In the genomic region with DNA sequence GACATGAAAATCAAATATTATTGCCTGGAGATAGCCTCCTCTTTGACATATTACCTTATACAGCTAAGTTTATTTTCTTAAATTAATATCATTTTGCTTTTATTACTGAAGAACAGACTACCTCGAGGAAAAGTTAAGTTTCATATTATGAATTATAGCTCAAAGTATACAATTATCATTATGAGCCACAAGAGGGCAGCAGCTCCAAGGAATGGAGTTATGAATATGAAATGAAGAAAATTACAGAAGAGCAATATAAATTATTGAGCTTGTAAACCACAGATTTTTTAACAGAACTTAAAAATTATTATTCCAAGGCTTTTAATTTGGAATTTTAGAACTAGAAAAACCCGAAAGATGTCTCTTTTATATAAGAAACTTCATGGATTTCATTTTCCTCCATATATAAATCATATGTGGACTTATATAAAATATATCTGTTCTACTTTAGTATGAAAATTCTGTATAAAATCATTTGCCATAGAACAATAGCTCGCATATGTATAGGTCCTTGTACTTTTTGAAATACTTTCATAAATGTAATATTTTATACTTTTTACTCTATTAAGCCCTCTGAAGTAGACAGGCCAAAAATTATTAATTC, we compare ENCODE assay signal across 8 cellular contexts. TPM values are rescaled to one million over a fixed set of nuclear protein-coding genes. Genes with fewer than 3 reads are reported as not detected.
DNase-seq lines count a peak whose midpoint lies in the region; ATAC-seq, FAIRE-seq and TF ChIP-seq lines count a peak whose summit lies in the region.

No MANE protein-coding gene starts in this region.

- no peaks in the 10 kb centered on the region for H4K20me1 ChIP-seq in hepatocyte (ENCODE audit: insufficient read depth, poor library complexity, severe bottlenecking)

- H3K4me1 ChIP-seq in A673 (ENCODE audit: insufficient read depth, low read length, poor library complexity, severe bottlenecking) (no peaks in the 10 kb centered on the region), hepatocyte (ENCODE audit: insufficient read depth) (peaks cover 3% of the 10 kb centered on the region), thoracic aorta (ENCODE audit: control insufficient read depth in 1 of 2, low read depth in 2 of 2) (peaks cover 0 to 7% of the 10 kb centered on the region in 2 donors)

- H3K4me3 ChIP-seq in A673 (ENCODE audit: low read depth, low read length, poor library complexity, severe bottlenecking), result no peak overlapping the region
- no peak overlapping the region for H3K4me3 ChIP-seq in hepatocyte
- H3K4me3 ChIP-seq in thoracic aorta, result peak overlapping the region; percentile 26
- H3K4me3 ChIP-seq in MG63, result no peak overlapping the region

- peak; percentile 81 for TF ChIP-seq CTCF in A673 (conservative IDR thresholded peaks at IDR 0.05; ENCODE audit: low read depth, low read length)
- TF ChIP-seq CTCF in hepatocyte (IDR thresholded peaks at IDR 0.05; ENCODE audit: poor library complexity), result peak; percentile 75
- TF ChIP-seq CTCF in thoracic aorta (IDR thresholded peaks at IDR 0.05), result peak; percentile 68

- POLR2A ChIA-PET in A673 (lab: Charles Lee; ENCODE audit: low non-redundant PET), result interaction anchor here (0.5 kb wide), 1 partner anchor 992 kb away, joined by 3 read pairs; no protein-coding TSS in a partner anchor

- H3K79me2 ChIP-seq in hepatocyte, result no peaks in the 10 kb centered on the region

- peak; percentile 54 for ATAC-seq in HG02938 (IDR thresholded peaks at IDR 0.05; ENCODE audit: unreplicated experiment)
- no peak for ATAC-seq in thoracic aorta (ENCODE audit: insufficient number of reproducible peaks, low FRiP score, low read depth)

- H3K27ac Mint-ChIP-seq in activated naive CD8-positive, alpha-beta T cell treated with anti-CD3 and anti-CD28 coated beads for 36 hours, result no peak overlapping the region

- no peaks in the 10 kb centered on the region for H3K4me1 Mint-ChIP-seq in activated naive CD8-positive, alpha-beta T cell treated with anti-CD3 and anti-CD28 coated beads for 36 hours

- peak; percentile 88 for FAIRE-seq in G401.6 (lab: Jason Lieb, UNC)

- CTCF ChIA-PET in A673 (lab: Charles Lee), result interaction anchor here (0.6 to 1.1 kb wide), 4 partner anchors 40 to 378 kb away, joined by 3 to 4 read pairs (median 4); a partner anchor contains a TSS

- intact Hi-C loops in A673 (cut with micrococcal nuclease; ENCODE audit: unreplicated experiment), result loop anchor here (10.0 kb wide), 3 partner anchors 131 to 371 kb away; no protein-coding TSS in a partner anchor

- no peaks in the 10 kb centered on the region for H3K9me2 ChIP-seq in hepatocyte (replicated peaks; ENCODE audit: insufficient read depth)

- no peak overlapping the region for H2AFZ ChIP-seq in hepatocyte

- 18% methylated on average over 3 of the region's 3 CpGs for WGBS in hepatocyte (ENCODE audit: low lambda C conversion rate, missing lambda C conversion rate)

- peaks cover 27% of the 10 kb centered on the region for H3K27me3 Mint-ChIP-seq in activated naive CD8-positive, alpha-beta T cell treated with anti-CD3 and anti-CD28 coated beads for 36 hours

- H3K9me3 Mint-ChIP-seq in activated naive CD8-positive, alpha-beta T cell treated with anti-CD3 and anti-CD28 coated beads for 36 hours, result peaks cover 2% of the 10 kb centered on the region

- no TSS peak for BruUV-seq in A673 (replicated peaks; lab: Mats Ljungman, UMichigan)

- H3K4me2 ChIP-seq in hepatocyte, result no peak overlapping the region

- no peaks in the 10 kb centered on the region for H3K36me3 ChIP-seq in A673 (ENCODE audit: insufficient read depth, low read length, poor library complexity, severe bottlenecking)
- no peaks in the 10 kb centered on the region for H3K36me3 ChIP-seq in hepatocyte (replicated peaks; ENCODE audit: insufficient read depth, low read depth)
- no peaks in the 10 kb centered on the region for H3K36me3 ChIP-seq in thoracic aorta
- no peaks in the 10 kb centered on the region for H3K36me3 ChIP-seq in MG63

- H3K27me3 ChIP-seq in A673 (replicated peaks; ENCODE audit: insufficient read depth, low read depth, low read length, poor library complexity) (no peaks in the 10 kb centered on the region), hepatocyte (no peaks in the 10 kb centered on the region), thoracic aorta (replicated peaks; ENCODE audit: insufficient read depth) (no peaks in the 10 kb centered on the region), MG63 (no peaks in the 10 kb centered on the region)

- H3K27ac ChIP-seq in A673 (ENCODE audit: low read depth, low read length, poor library complexity, severe bottlenecking) (no peak overlapping the region), hepatocyte (no peak overlapping the region), thoracic aorta (no peak overlapping the region)

- H3K4me3 Mint-ChIP-seq in activated naive CD8-positive, alpha-beta T cell treated with anti-CD3 and anti-CD28 coated beads for 36 hours, result no peak overlapping the region

- DNase-seq in A673 (ENCODE audit: low spot score) (peak; percentile 53), NCI-H2227 treated with DMSO at 0.1 percent for 48 hours (lab: John Stamatoyannopoulos, UW) (peak; percentile 20), hepatocyte (ENCODE audit: low spot score) (peak; percentile 62), thoracic aorta (ENCODE audit: low spot score) (no peak), MG63 (no peak)
- DNase-seq in activated naive CD8-positive, alpha-beta T cell treated with anti-CD3 and anti-CD28 coated beads for 36 hours, result peak; percentile 1

- no peaks in the 10 kb centered on the region for H3K36me3 Mint-ChIP-seq in activated naive CD8-positive, alpha-beta T cell treated with anti-CD3 and anti-CD28 coated beads for 36 hours

- H3K9me3 ChIP-seq in A673 (ENCODE audit: low read depth, low read length, poor library complexity, severe bottlenecking) (no peaks in the 10 kb centered on the region), hepatocyte (ENCODE audit: low read depth) (no peaks in the 10 kb centered on the region), thoracic aorta (no peaks in the 10 kb centered on the region), MG63 (peaks cover 2% of the 10 kb centered on the region; the same call in 1 of the 2 replicates)

RNA-seq across cellular contexts. Expression of a gene that starts 40.1 kb away (rescaled TPM):
- total RNA-seq in A673 (2021), result 0.20 and 0.62 TPM in 2 replicates
- under 1 TPM in 1 of 2 experiments, not detected in 1; 0.06 TPM for total RNA-seq in activated naive CD8-positive, alpha-beta T cell treated with anti-CD3 and anti-CD28 coated beads for 36 hours
- total RNA-seq in hepatocyte, result 1.0 and 2.2 TPM in 2 replicates
- 0.79 and 0.97 TPM in 2 replicates for polyA plus RNA-seq in hepatocyte
- 1 to 10 TPM in 1 of 2 donors, under 1 TPM in 1; 0.21 to 1.4 TPM for total RNA-seq in thoracic aorta
- not detected in 2 replicates for total RNA-seq in MG63 (2014; rRNA removed; shearing (Covaris generic); ENCODE audit: low replicate concordance)

Comparison
In these comparisons a context has a peak if more than half of its experiments do, and no peak if none do; other contexts are left out.
1. DNase-seq: peak in A673 (single experiment), NCI-H2227 treated with DMSO at 0.1 percent for 48 hours (single experiment), activated naive CD8-positive, alpha-beta T cell treated with anti-CD3 and anti-CD28 coated beads for 36 hours (single experiment) and hepatocyte (single experiment); none in thoracic aorta (single experiment) and MG63 (single experiment).
2. Peak in every context shown above with its lines, with median percentiles within 50 percentile points of each other: CTCF ChIP-seq.